Comparison of ENCODE assay signal across 23 cellular contexts in genomic region chr9:108136646-108137045, GRCh38.
"Had no signal": no experiment of that assay in that cellular context is flagged by ENCODE, and none has a peak within 500 bp of the region (broad histone marks: within the 10 kb centered on the region; RNA-seq: fewer than 3 reads in every experiment).

No MANE protein-coding gene starts in this region.

- H3K36me3 Mint-ChIP-seq: naive thymus-derived CD4-positive, alpha-beta T cell had no signal

- FAIRE-seq: colon, endothelial cell of umbilical vein, frontal cortex had no signal

- H3K27ac Mint-ChIP-seq: endodermal cell; naive thymus-derived CD4-positive, alpha-beta T cell had no signal

- DNase-seq: dermis blood vessel endothelial cell; endodermal cell; heart left ventricle; hippocampal formation; left colon; left ventricle myocardium superior; mesendoderm; naive thymus-derived CD4-positive, alpha-beta T cell; psoas muscle; retina; stimulated activated CD4-positive, alpha-beta T cell treated with anti-CD3 and anti-CD28 coated beads, Interleukin-12 subunit alpha, Interleukin-12 subunit beta, amount 100 ng/mL, for 4 hours; stimulated activated naive CD4-positive, alpha-beta T cell; upper lobe of right lung had no signal

- H3K9me3 Mint-ChIP-seq: endodermal cell had no signal

- H3K36me3 ChIP-seq: heart left ventricle, neutrophil, suprapubic skin, tibial nerve, upper lobe of right lung, vagina had no signal

- H3K4me1 Mint-ChIP-seq: endodermal cell; naive thymus-derived CD4-positive, alpha-beta T cell had no signal

- H3K27ac ChIP-seq: heart left ventricle, neutrophil, psoas muscle, skin epidermis, suprapubic skin, tibial nerve, upper lobe of right lung, vagina had no signal

- H3K9me3 ChIP-seq: neutrophil, psoas muscle, suprapubic skin, tibial nerve, upper lobe of right lung, vagina had no signal

- H3K4me3 ChIP-seq: heart left ventricle, lung, psoas muscle, skin epidermis, suprapubic skin, tibial nerve, upper lobe of right lung, vagina had no signal

- H3K4me3 Mint-ChIP-seq: endodermal cell; naive thymus-derived CD4-positive, alpha-beta T cell had no signal

- ATAC-seq: heart left ventricle; left colon; left ventricle myocardium superior; naive thymus-derived CD4-positive, alpha-beta T cell; psoas muscle; sciatic nerve; upper lobe of right lung had no signal

- H3K27me3 ChIP-seq: heart left ventricle, neutrophil, suprapubic skin, tibial nerve, upper lobe of right lung, vagina had no signal
